Comparison of ENCODE assay signal across 8 cellular contexts in genomic region chrX:12947545-12948235, GRCh38. TPM values are rescaled to one million over a fixed set of nuclear protein-coding genes. Genes with fewer than 3 reads are reported as not detected.
DNase-seq lines count a peak whose midpoint lies in the region; ATAC-seq and TF ChIP-seq lines count a peak whose summit lies in the region.

No MANE protein-coding gene starts in this region.

- H3K27me3 ChIP-seq in CD8-positive, alpha-beta memory T cell (ENCODE audit: insufficient read depth, low read length, poor library complexity, severe bottlenecking): no peaks in the 10 kb centered on the region
- H3K27me3 ChIP-seq in naive thymus-derived CD4-positive, alpha-beta T cell (ENCODE audit: control insufficient read depth in 2 of 2, insufficient read depth in 2 of 2, low read length in 2 of 2): no peaks in the 10 kb centered on the region
- H3K27me3 ChIP-seq in dorsolateral prefrontal cortex: peaks cover 0 to 41% (median 4%) of the 10 kb centered on the region in 45 donors

- POLR2A ChIA-PET in CD8-positive, alpha-beta memory T cell (lab: Charles Lee): interaction anchor here (0.6 to 0.8 kb wide), 3 partner anchors 23 to 26 kb away, joined by 3 read pairs; no protein-coding TSS in a partner anchor
- POLR2A ChIA-PET in activated naive CD8-positive, alpha-beta T cell treated with anti-CD3 and anti-CD28 coated beads, Interleukin-2, amount 10 ng/mL, durations not matched to agents 7 days and 5 days (lab: Charles Lee): interaction anchor here (1.8 to 16.4 kb wide), 4 partner anchors 9 to 144 kb away, joined by 4 to 942 read pairs (median 44); partner anchors contain the start of gene TMSB4X
- POLR2A ChIA-PET in naive thymus-derived CD4-positive, alpha-beta T cell (lab: Charles Lee): interaction anchor here (0.7 to 18.7 kb wide), 9 partner anchors 9 to 542 kb away, joined by 3 to 1267 read pairs (median 7); partner anchors contain the start of gene TMSB4X

- H3K36me3 Mint-ChIP-seq in CD8-positive, alpha-beta memory T cell: peaks cover 0 to 4% (median 0%) of the 10 kb centered on the region in 3 donors
- no peaks in the 10 kb centered on the region for H3K36me3 Mint-ChIP-seq in IgD-negative memory B cell
- no peaks in the 10 kb centered on the region for H3K36me3 Mint-ChIP-seq in activated naive CD8-positive, alpha-beta T cell treated with anti-CD3 and anti-CD28 coated beads, Interleukin-2, amount 10 ng/mL, durations not matched to agents 7 days and 5 days
- H3K36me3 Mint-ChIP-seq in naive thymus-derived CD4-positive, alpha-beta T cell: no peaks in the 10 kb centered on the region

- H3K9me3 ChIP-seq in CD8-positive, alpha-beta memory T cell (ENCODE audit: low read length): no peaks in the 10 kb centered on the region
- no peaks in the 10 kb centered on the region for H3K9me3 ChIP-seq in naive thymus-derived CD4-positive, alpha-beta T cell (ENCODE audit: control insufficient read depth in 2 of 3, low read length in 3 of 3)

- H3K4me1 ChIP-seq in CD8-positive, alpha-beta memory T cell (ENCODE audit: insufficient read depth, low read length): peaks cover 55% of the 10 kb centered on the region
- H3K4me1 ChIP-seq in naive thymus-derived CD4-positive, alpha-beta T cell (ENCODE audit: control insufficient read depth in 2 of 2, insufficient read depth in 2 of 2, low read length in 2 of 2): peaks cover 44 to 45% of the 10 kb centered on the region in 2 donors

- H3K36me3 ChIP-seq in CD8-positive, alpha-beta memory T cell (ENCODE audit: insufficient read depth, low read length): no peaks in the 10 kb centered on the region
- no peaks in the 10 kb centered on the region for H3K36me3 ChIP-seq in naive thymus-derived CD4-positive, alpha-beta T cell (ENCODE audit: control insufficient read depth in 2 of 3, insufficient read depth in 3 of 3, low read length in 3 of 3)

- ATAC-seq in activated naive CD8-positive, alpha-beta T cell treated with anti-CD3 and anti-CD28 coated beads, Interleukin-2, amount 10 ng/mL, durations not matched to agents 7 days and 5 days (ENCODE audit: low read depth): no peak
- no peak for ATAC-seq in naive thymus-derived CD4-positive, alpha-beta T cell

- TF ChIP-seq CTCF in dorsolateral prefrontal cortex (IDR thresholded peaks at IDR 0.05 in 54 of 56, conservative IDR thresholded peaks at IDR 0.05 in 2 of 56; ENCODE audit: low read depth in 1 of 56, partially characterized antibody in 56 of 56): no peak

- CTCF ChIA-PET in CD8-positive, alpha-beta memory T cell (lab: Charles Lee): interaction anchor here (1.3 to 7.3 kb wide), 10 partner anchors 26 to 544 kb away, joined by 3 to 224 read pairs (median 9); partner anchors contain the start of gene TMSB4X
- CTCF ChIA-PET in naive thymus-derived CD4-positive, alpha-beta T cell (lab: Charles Lee): interaction anchor here (1.0 to 6.9 kb wide), 14 partner anchors 12 to 543 kb away, joined by 3 to 102 read pairs (median 9); partner anchors contain the start of gene TMSB4X

- intact Hi-C loops in naive thymus-derived CD4-positive, alpha-beta T cell (cut with micrococcal nuclease): loop anchor here (1.0 to 5.0 kb wide), 3 partner anchors 310 to 541 kb away; no protein-coding TSS in a partner anchor
- intact Hi-C loops in dorsolateral prefrontal cortex (cut with DNase I): loop anchor here in 1 of 2 donors (5.0 to 10.0 kb wide), 3 partner anchors 540 to 1085 kb away; no protein-coding TSS in a partner anchor

- peaks cover 0 to 10% of the 10 kb centered on the region in 2 donors for H3K27me3 Mint-ChIP-seq in CD8-positive, alpha-beta memory T cell
- H3K27me3 Mint-ChIP-seq in IgD-negative memory B cell: peaks cover 5% of the 10 kb centered on the region
- H3K27me3 Mint-ChIP-seq in activated naive CD8-positive, alpha-beta T cell treated with anti-CD3 and anti-CD28 coated beads, Interleukin-2, amount 10 ng/mL, durations not matched to agents 7 days and 5 days: no peaks in the 10 kb centered on the region
- H3K27me3 Mint-ChIP-seq in naive thymus-derived CD4-positive, alpha-beta T cell: no peaks in the 10 kb centered on the region

- no peak for DNase-seq in CD8-positive, alpha-beta memory T cell
- no peak for DNase-seq in activated naive CD8-positive, alpha-beta T cell treated with anti-CD3 and anti-CD28 coated beads, Interleukin-2, amount 10 ng/mL, durations not matched to agents 7 days and 5 days
- no peak for DNase-seq in naive thymus-derived CD4-positive, alpha-beta T cell
- no peak for DNase-seq in NCI-H187 treated with DMSO at 0.1 percent for 48 hours (lab: John Stamatoyannopoulos, UW)
- DNase-seq in dorsolateral prefrontal cortex: no peak
- no peak for DNase-seq in MV-4-11 (lab: John Stamatoyannopoulos, UW)
- no peak for DNase-seq in NCI-H2081 (lab: John Stamatoyannopoulos, UW)

- H3K4me1 Mint-ChIP-seq in CD8-positive, alpha-beta memory T cell: peaks cover 57 to 65% (median 61%) of the 10 kb centered on the region in 3 donors
- peaks cover 30 to 56% (median 49%) of the 10 kb centered on the region in 3 donors for H3K4me1 Mint-ChIP-seq in IgD-negative memory B cell
- peaks cover 41% of the 10 kb centered on the region for H3K4me1 Mint-ChIP-seq in activated naive CD8-positive, alpha-beta T cell treated with anti-CD3 and anti-CD28 coated beads, Interleukin-2, amount 10 ng/mL, durations not matched to agents 7 days and 5 days
- peaks cover 13 to 65% (median 57%) of the 10 kb centered on the region in 7 donors for H3K4me1 Mint-ChIP-seq in naive thymus-derived CD4-positive, alpha-beta T cell

- H3K4me3 ChIP-seq in CD8-positive, alpha-beta memory T cell (ENCODE audit: low read length): peak overlapping the region; percentile 44
- peak overlapping the region; percentile 30 for H3K4me3 ChIP-seq in naive thymus-derived CD4-positive, alpha-beta T cell (ENCODE audit: low read length)
- no peak overlapping the region for H3K4me3 ChIP-seq in dorsolateral prefrontal cortex

- H3K27ac Mint-ChIP-seq in CD8-positive, alpha-beta memory T cell: peak overlapping the region; percentile 82 to 98 (median 96)
- peak overlapping the region; percentile 88 to 98 (median 96) for H3K27ac Mint-ChIP-seq in IgD-negative memory B cell
- H3K27ac Mint-ChIP-seq in activated naive CD8-positive, alpha-beta T cell treated with anti-CD3 and anti-CD28 coated beads, Interleukin-2, amount 10 ng/mL, durations not matched to agents 7 days and 5 days: peak overlapping the region; percentile 90
- H3K27ac Mint-ChIP-seq in naive thymus-derived CD4-positive, alpha-beta T cell: peak overlapping the region; percentile 91 to 99 (median 96)

- H3K27ac ChIP-seq in CD8-positive, alpha-beta memory T cell (ENCODE audit: low read depth, low read length): peak overlapping the region; percentile 16
- peak overlapping the region; percentile 80 for H3K27ac ChIP-seq in naive thymus-derived CD4-positive, alpha-beta T cell (ENCODE audit: low read depth, low read length)
- H3K27ac ChIP-seq in dorsolateral prefrontal cortex: peak overlapping the region in 1 of 59 donors; percentile 28

- peak overlapping the region in 5 of 7 donors; percentile 7 to 73 (median 56) for H3K4me3 Mint-ChIP-seq in CD8-positive, alpha-beta memory T cell
- peak overlapping the region in 2 of 4 donors; percentile 60 to 72 for H3K4me3 Mint-ChIP-seq in IgD-negative memory B cell
- H3K4me3 Mint-ChIP-seq in activated naive CD8-positive, alpha-beta T cell treated with anti-CD3 and anti-CD28 coated beads, Interleukin-2, amount 10 ng/mL, durations not matched to agents 7 days and 5 days: peak overlapping the region; percentile 39
- H3K4me3 Mint-ChIP-seq in naive thymus-derived CD4-positive, alpha-beta T cell: peak overlapping the region in 8 of 10 donors; percentile 13 to 84 (median 70)

- no peaks in the 10 kb centered on the region for H3K9me3 Mint-ChIP-seq in CD8-positive, alpha-beta memory T cell
- H3K9me3 Mint-ChIP-seq in IgD-negative memory B cell: no peaks in the 10 kb centered on the region
- no peaks in the 10 kb centered on the region for H3K9me3 Mint-ChIP-seq in activated naive CD8-positive, alpha-beta T cell treated with anti-CD3 and anti-CD28 coated beads, Interleukin-2, amount 10 ng/mL, durations not matched to agents 7 days and 5 days
- no peaks in the 10 kb centered on the region for H3K9me3 Mint-ChIP-seq in naive thymus-derived CD4-positive, alpha-beta T cell

RNA-seq across cellular contexts. Expression of gene TMSB4X, which starts 27.2 kb away (rescaled TPM):
- 1,000 to 10,000 TPM; 3,415 to 3,478 TPM for total RNA-seq in CD8-positive, alpha-beta memory T cell
- polyA plus RNA-seq in CD8-positive, alpha-beta memory T cell: 28,788 TPM
- 19,114 TPM for polyA plus RNA-seq in IgD-negative memory B cell
- total RNA-seq in activated naive CD8-positive, alpha-beta T cell treated with anti-CD3 and anti-CD28 coated beads, Interleukin-2, amount 10 ng/mL, durations not matched to agents 7 days and 5 days: 1,000 to 10,000 TPM; 8,001 to 8,464 TPM
- total RNA-seq in naive thymus-derived CD4-positive, alpha-beta T cell: over 10,000 TPM in 1 of 5 experiments, 1,000 to 10,000 TPM in 4; 3,911 to 13,454 (median 4,935) TPM
- over 10,000 TPM; 26,512 to 30,787 TPM for polyA plus RNA-seq in naive thymus-derived CD4-positive, alpha-beta T cell
- total RNA-seq in dorsolateral prefrontal cortex: 1,000 to 10,000 TPM; 1,088 to 2,217 (median 1,674) TPM

RNA-seq across cellular contexts. Expression of gene TLR8, which starts 41.3 kb away (rescaled TPM):
- under 1 TPM in 1 of 2 experiments, not detected in 1; 0.07 TPM for total RNA-seq in CD8-positive, alpha-beta memory T cell
- not detected for polyA plus RNA-seq in CD8-positive, alpha-beta memory T cell
- polyA plus RNA-seq in IgD-negative memory B cell: 0.20 TPM
- under 1 TPM; 0.11 to 0.17 TPM for total RNA-seq in activated naive CD8-positive, alpha-beta T cell treated with anti-CD3 and anti-CD28 coated beads, Interleukin-2, amount 10 ng/mL, durations not matched to agents 7 days and 5 days
- total RNA-seq in naive thymus-derived CD4-positive, alpha-beta T cell: 10 to 100 TPM in 1 of 5 experiments, under 1 TPM in 3, not detected in 1; 0.35 to 15.2 (median 0.51) TPM
- polyA plus RNA-seq in naive thymus-derived CD4-positive, alpha-beta T cell: not detected
- total RNA-seq in dorsolateral prefrontal cortex: 1 to 10 TPM in 16 of 120 experiments, under 1 TPM in 89, not detected in 15; 0.10 to 2.1 (median 0.44) TPM

Comparison
In these comparisons a context has a peak if more than half of its experiments do, and no peak if none do; other contexts are left out.
1. H3K4me3 ChIP-seq: peak in CD8-positive, alpha-beta memory T cell (single experiment) and naive thymus-derived CD4-positive, alpha-beta T cell (single experiment); none in dorsolateral prefrontal cortex (0 of 59).
2. Peak in every context shown above with its lines, with median percentiles within 50 percentile points of each other: H3K27ac Mint-ChIP-seq.